In genomic region chr6:118933855-118934460, GRCh38 we compare ENCODE assay signal across 8 cellular contexts. TPM values are rescaled to one million over a fixed set of nuclear protein-coding genes. Genes with fewer than 3 reads are reported as not detected.
DNase-seq lines count a peak whose midpoint lies in the region; ATAC-seq and TF ChIP-seq lines count a peak whose summit lies in the region.

No MANE protein-coding gene starts in this region.

- CTCF ChIA-PET in CD8-positive, alpha-beta memory T cell (lab: Charles Lee), result interaction anchor here (1.4 to 2.1 kb wide), 3 partner anchors 37 to 137 kb away, joined by 4 to 5 read pairs (median 5); partner anchors contain the start of gene ASF1A

- POLR2A ChIA-PET in CD8-positive, alpha-beta memory T cell (lab: Charles Lee), result interaction anchor here (0.5 to 1.7 kb wide), 7 partner anchors 34 to 137 kb away, joined by 3 to 21 read pairs (median 3); partner anchors contain the start of gene ASF1A

- H3K4me3 Mint-ChIP-seq in CD8-positive, alpha-beta memory T cell, result peak overlapping the region; percentile 86 to 97 (median 89)
- peak overlapping the region; percentile 93 to 95 for H3K4me3 Mint-ChIP-seq in stimulated activated naive CD8-positive, alpha-beta T cell treated with anti-CD3 and anti-CD28 coated beads, Interleukin-15, amount 100 ng/mL, for 72 hours

- H3K36me3 Mint-ChIP-seq in CD8-positive, alpha-beta memory T cell, result peaks cover 8 to 44% (median 21%) of the 10 kb centered on the region in 3 donors

- H3K9me3 ChIP-seq in CD8-positive, alpha-beta memory T cell (ENCODE audit: low read length), result no peaks in the 10 kb centered on the region
- H3K9me3 ChIP-seq in RWPE2 (ENCODE audit: severe bottlenecking) (no peaks in the 10 kb centered on the region), hepatocyte (ENCODE audit: low read depth) (no peaks in the 10 kb centered on the region)

- H2AFZ ChIP-seq in hepatocyte, result peak overlapping the region; percentile 6

- no peaks in the 10 kb centered on the region for H4K20me1 ChIP-seq in hepatocyte (ENCODE audit: insufficient read depth, poor library complexity, severe bottlenecking)

- peak overlapping the region; percentile 96 for H3K4me3 ChIP-seq in CD8-positive, alpha-beta memory T cell (ENCODE audit: low read length)
- peak overlapping the region; percentile 59 for H3K4me3 ChIP-seq in RWPE2 (ENCODE audit: severe bottlenecking)
- peak overlapping the region; percentile 97 for H3K4me3 ChIP-seq in hepatocyte

- peaks cover 59% of the 10 kb centered on the region for H3K79me2 ChIP-seq in hepatocyte

- no peaks in the 10 kb centered on the region for H3K9me2 ChIP-seq in hepatocyte (replicated peaks; ENCODE audit: insufficient read depth)

- peaks cover 0 to 2% (median 0%) of the 10 kb centered on the region in 5 donors for H3K9me3 Mint-ChIP-seq in CD8-positive, alpha-beta memory T cell
- H3K9me3 Mint-ChIP-seq in stimulated activated naive CD8-positive, alpha-beta T cell treated with anti-CD3 and anti-CD28 coated beads, Interleukin-15, amount 100 ng/mL, for 72 hours, result peaks cover 3 to 5% of the 10 kb centered on the region in 2 donors

- WGBS in hepatocyte (ENCODE audit: low lambda C conversion rate, missing lambda C conversion rate), result 24% methylated on average over 8 of the region's 8 CpGs

- TF ChIP-seq CTCF in RWPE2 (IDR thresholded peaks at IDR 0.05; ENCODE audit: poor library complexity, severe bottlenecking), result no peak
- no peak for TF ChIP-seq CTCF in hepatocyte (IDR thresholded peaks at IDR 0.05; ENCODE audit: poor library complexity)

- H3K4me2 ChIP-seq in hepatocyte, result peak overlapping the region; percentile 81

- peak overlapping the region; percentile 97 for H3K27ac ChIP-seq in CD8-positive, alpha-beta memory T cell (ENCODE audit: low read depth, low read length)
- peak overlapping the region; percentile 78 for H3K27ac ChIP-seq in RWPE2 (ENCODE audit: poor library complexity, severe bottlenecking)
- H3K27ac ChIP-seq in hepatocyte, result peak overlapping the region; percentile 36

- no peaks in the 10 kb centered on the region for H3K27me3 Mint-ChIP-seq in CD8-positive, alpha-beta memory T cell
- no peaks in the 10 kb centered on the region for H3K27me3 Mint-ChIP-seq in stimulated activated naive CD8-positive, alpha-beta T cell treated with anti-CD3 and anti-CD28 coated beads, Interleukin-15, amount 100 ng/mL, for 72 hours

- H3K27ac Mint-ChIP-seq in CD8-positive, alpha-beta memory T cell, result peak overlapping the region; percentile 82 to 94 (median 91)
- H3K27ac Mint-ChIP-seq in stimulated activated naive CD8-positive, alpha-beta T cell treated with anti-CD3 and anti-CD28 coated beads, Interleukin-15, amount 100 ng/mL, for 72 hours, result peak overlapping the region; percentile 58 to 82

- peaks cover 8% of the 10 kb centered on the region for H3K36me3 ChIP-seq in CD8-positive, alpha-beta memory T cell (ENCODE audit: insufficient read depth, low read length)
- H3K36me3 ChIP-seq in RWPE2 (ENCODE audit: low read depth) (peaks cover 36% of the 10 kb centered on the region), hepatocyte (replicated peaks; ENCODE audit: insufficient read depth, low read depth) (no peaks in the 10 kb centered on the region)

- peaks cover 26 to 57% (median 52%) of the 10 kb centered on the region in 3 donors for H3K4me1 Mint-ChIP-seq in CD8-positive, alpha-beta memory T cell
- peaks cover 40% of the 10 kb centered on the region for H3K4me1 Mint-ChIP-seq in stimulated activated naive CD8-positive, alpha-beta T cell treated with anti-CD3 and anti-CD28 coated beads, Interleukin-15, amount 100 ng/mL, for 72 hours

- ATAC-seq in GM21576 (IDR thresholded peaks at IDR 0.05; ENCODE audit: unreplicated experiment) (peak; percentile 1), RWPE2 (ENCODE audit: low read depth) (no peak), esophagus mucosa (no peak)
- ATAC-seq in stimulated activated naive CD8-positive, alpha-beta T cell treated with anti-CD3 and anti-CD28 coated beads, Interleukin-15, amount 100 ng/mL, for 72 hours, result peak; percentile 0

- H3K27me3 ChIP-seq in CD8-positive, alpha-beta memory T cell (ENCODE audit: insufficient read depth, low read length, poor library complexity, severe bottlenecking), result no peaks in the 10 kb centered on the region
- H3K27me3 ChIP-seq in RWPE2 (ENCODE audit: insufficient read depth, poor library complexity, severe bottlenecking), result no peaks in the 10 kb centered on the region
- H3K27me3 ChIP-seq in hepatocyte, result no peaks in the 10 kb centered on the region

- no peak for DNase-seq in CD8-positive, alpha-beta memory T cell
- DNase-seq in RWPE2 (ENCODE audit: low spot score) (no peak), hepatocyte (ENCODE audit: low spot score) (no peak), H4 (ENCODE audit: low spot score) (no peak), SKM-1 treated with dmso at 0.1 percent for 144 hours (lab: John Stamatoyannopoulos, UW; ENCODE audit: unreplicated experiment) (no peak)
- no peak for DNase-seq in stimulated activated naive CD8-positive, alpha-beta T cell treated with anti-CD3 and anti-CD28 coated beads, Interleukin-15, amount 100 ng/mL, for 72 hours

- peaks cover 18% of the 10 kb centered on the region for H3K4me1 ChIP-seq in CD8-positive, alpha-beta memory T cell (ENCODE audit: insufficient read depth, low read length)
- H3K4me1 ChIP-seq in RWPE2 (ENCODE audit: insufficient read depth, poor library complexity, severe bottlenecking) (no peaks in the 10 kb centered on the region), hepatocyte (ENCODE audit: insufficient read depth) (peaks cover 7% of the 10 kb centered on the region)

RNA-seq across cellular contexts. Expression of gene MCM9, which starts 1.0 kb away (rescaled TPM):
- total RNA-seq in CD8-positive, alpha-beta memory T cell, result 10 to 100 TPM; 21.3 to 25.2 TPM
- polyA plus RNA-seq in CD8-positive, alpha-beta memory T cell, result 18.0 TPM
- total RNA-seq in hepatocyte, result 9.9 and 13.5 TPM in 2 replicates
- 9.6 and 11.1 TPM in 2 replicates for polyA plus RNA-seq in hepatocyte
- 15.6 TPM for total RNA-seq in esophagus mucosa
- total RNA-seq in H4 (2014; rRNA removed; shearing (Covaris generic)), result 2.5 and 3.7 TPM in 2 replicates

RNA-seq across cellular contexts. Expression of gene ASF1A, which starts 40.0 kb away (rescaled TPM):
- total RNA-seq in CD8-positive, alpha-beta memory T cell, result 10 to 100 TPM; 42.6 to 46.1 TPM
- polyA plus RNA-seq in CD8-positive, alpha-beta memory T cell, result 57.2 TPM
- total RNA-seq in hepatocyte (29.1 and 32.7 TPM in 2 replicates), esophagus mucosa (17.9 TPM)
- polyA plus RNA-seq in hepatocyte, result 22.3 and 23.0 TPM in 2 replicates
- total RNA-seq in H4 (2014; rRNA removed; shearing (Covaris generic)), result 36.7 and 46.3 TPM in 2 replicates

Comparison
In these comparisons a context has a peak if more than half of its experiments do, and no peak if none do; other contexts are left out.
1. H3K27ac ChIP-seq: peak in every context shown above with its lines; median percentile 97 in CD8-positive, alpha-beta memory T cell; 78 in RWPE2; 36 in hepatocyte.
2. ATAC-seq: peak in GM21576 (single experiment) and stimulated activated naive CD8-positive, alpha-beta T cell treated with anti-CD3 and anti-CD28 coated beads, Interleukin-15, amount 100 ng/mL, for 72 hours (single experiment); none in RWPE2 (single experiment) and esophagus mucosa (single experiment).
3. Peak in every context shown above with its lines, with median percentiles within 50 percentile points of each other: H3K4me3 ChIP-seq.